Comparison of ENCODE assay signal across 14 cellular contexts in the genomic region with DNA sequence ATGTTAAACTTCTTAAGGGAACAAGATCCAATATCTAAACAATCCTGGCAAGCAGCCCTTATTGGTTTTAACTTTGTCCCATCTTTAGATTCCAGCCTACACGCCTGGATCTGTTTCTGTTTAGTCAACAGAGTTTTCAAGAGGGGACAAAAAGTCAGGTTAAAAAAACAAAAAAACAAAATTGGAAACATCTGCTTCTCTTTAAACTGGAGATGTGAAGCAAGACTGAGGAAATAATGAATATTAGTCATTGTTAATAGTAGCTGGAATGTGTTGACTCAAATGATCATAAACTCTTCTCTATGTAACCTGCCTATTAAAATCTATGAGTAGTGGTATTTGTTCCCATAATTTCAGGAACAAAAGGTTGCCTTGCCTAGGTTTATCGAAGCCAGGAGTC. TPM values are rescaled to one million over a fixed set of nuclear protein-coding genes. Genes with fewer than 3 reads are reported as not detected.
DNase-seq lines count a peak whose midpoint lies in the region; ATAC-seq, FAIRE-seq and TF ChIP-seq lines count a peak whose summit lies in the region.
"Had no signal": no experiment of that assay in that cellular context is flagged by ENCODE, and none has a peak within 500 bp of the region (broad histone marks: within the 10 kb centered on the region; RNA-seq: fewer than 3 reads in every experiment).

No MANE protein-coding gene starts in this region.

- H3K4me1 ChIP-seq in keratinocyte (ENCODE audit: control insufficient read depth, extremely low read depth, insufficient read depth, low read length): peaks cover 14% of the 10 kb centered on the region
- peaks cover 0 to 3% (median 0%) of the 10 kb centered on the region in 3 donors for H3K4me1 ChIP-seq in skeletal muscle tissue (ENCODE audit: control insufficient read depth in 3 of 3, insufficient read depth in 3 of 3, low read length in 3 of 3)
- H3K4me1 ChIP-seq: Caco-2 had no signal

- no peak overlapping the region for H3K4me3 ChIP-seq in keratinocyte (ENCODE audit: control insufficient read depth in 2 of 3, extremely low read depth in 1 of 3, insufficient read depth in 2 of 3, low read depth in 1 of 3, low read length in 3 of 3)
- H3K4me3 ChIP-seq in skeletal muscle tissue (ENCODE audit: low read length in 3 of 3): no peak overlapping the region
- no peak overlapping the region for H3K4me3 ChIP-seq in coronary artery

- H3K27ac ChIP-seq in caudate nucleus (ENCODE audit: low read depth, low read length) (peak overlapping the region; percentile 2), keratinocyte (ENCODE audit: control insufficient read depth, insufficient read depth, low read length) (peak overlapping the region; percentile 64), skeletal muscle tissue (ENCODE audit: low read depth, low read length) (peak overlapping the region; percentile 62), coronary artery (peak overlapping the region in 1 of 2 donors; percentile 37)

- peak; percentile 95 for DNase-seq in HCEC 1CT
- no peak for DNase-seq in caudate nucleus (lab: John Stamatoyannopoulos, UW)
- DNase-seq in keratinocyte (ENCODE audit: low read depth, low spot score): no peak
- DNase-seq in cortex of kidney (lab: John Stamatoyannopoulos, UW): no peak
- DNase-seq in NCI-H2171 (lab: John Stamatoyannopoulos, UW): no peak
- no peak for DNase-seq in coronary artery (ENCODE audit: low spot score)
- DNase-seq: activated gamma-delta T cell treated with Interleukin-2 at 50 U/mL for 16 hours; Caco-2; effector CD8-positive, alpha-beta T cell; NCI-H187 had no signal

- H3K9ac ChIP-seq in keratinocyte (ENCODE audit: control insufficient read depth, extremely low read depth, insufficient read depth, low read length) (no peak overlapping the region), skeletal muscle tissue (ENCODE audit: low read depth in 1 of 3, low read length in 3 of 3) (no peak overlapping the region)

- no peaks in the 10 kb centered on the region for H3K79me2 ChIP-seq in keratinocyte (ENCODE audit: control insufficient read depth, insufficient read depth, low read length)

- H3K9me1 ChIP-seq in keratinocyte (ENCODE audit: control insufficient read depth, extremely low read depth, insufficient read depth, low read length): no peaks in the 10 kb centered on the region

- H3K9me3 ChIP-seq in keratinocyte (ENCODE audit: control insufficient read depth, low read depth, low read length) (no peaks in the 10 kb centered on the region), skeletal muscle tissue (ENCODE audit: control insufficient read depth in 3 of 3, low read length in 3 of 3) (no peaks in the 10 kb centered on the region)
- H3K9me3 ChIP-seq: Caco-2 had no signal

- dilution Hi-C loops in keratinocyte (cut with MboI; ENCODE audit: extremely low pct_ligation_motif_present, low sequenced_read_pairs): no loop called here

- peak overlapping the region; percentile 34 for H3K4me2 ChIP-seq in keratinocyte (ENCODE audit: control insufficient read depth, extremely low read depth, insufficient read depth, low read depth, low read length)

- TF ChIP-seq CTCF in keratinocyte (optimal IDR thresholded peaks at IDR 0.05 in 1 of 3, IDR thresholded peaks at IDR 0.05 in 1 of 3, conservative IDR thresholded peaks at IDR 0.05 in 1 of 3; ENCODE audit: extremely low read depth in 1 of 3, insufficient read depth in 2 of 3, low read length in 3 of 3) (no peak), coronary artery (IDR thresholded peaks at IDR 0.05) (no peak)

- H3K27me3 ChIP-seq in keratinocyte (ENCODE audit: control insufficient read depth, extremely low read depth, insufficient read depth, low read length): no peaks in the 10 kb centered on the region
- no peaks in the 10 kb centered on the region for H3K27me3 ChIP-seq in skeletal muscle tissue (ENCODE audit: control insufficient read depth in 3 of 3, insufficient read depth in 3 of 3, low read length in 3 of 3)

- no peaks in the 10 kb centered on the region for H4K20me1 ChIP-seq in keratinocyte (ENCODE audit: control insufficient read depth, extremely low read depth, insufficient read depth, low read length)

- H2AFZ ChIP-seq in keratinocyte (ENCODE audit: control insufficient read depth, low read length): no peak overlapping the region

- FAIRE-seq in keratinocyte (lab: Jason Lieb, UNC): no peak
- FAIRE-seq: HTR-8/SVneo, RCC 7860 had no signal

- H3K36me3 ChIP-seq in keratinocyte (ENCODE audit: control insufficient read depth in 2 of 2, extremely low read depth in 1 of 2, insufficient read depth in 2 of 2, low read length in 2 of 2): no peaks in the 10 kb centered on the region
- peaks cover 0 to 5% (median 3%) of the 10 kb centered on the region in 3 donors for H3K36me3 ChIP-seq in skeletal muscle tissue (ENCODE audit: control insufficient read depth in 3 of 3, insufficient read depth in 3 of 3, low read length in 3 of 3)

- no peak for ATAC-seq in GM18517 (IDR thresholded peaks at IDR 0.05; ENCODE audit: unreplicated experiment)

RNA-seq across cellular contexts. Expression of a gene that starts 55.0 kb away (rescaled TPM):
- 1.6 to 2.5 TPM (median 1.8 TPM) in 3 replicates for polyA plus RNA-seq in keratinocyte
- polyA plus RNA-seq in keratinocyte (2011; ENCODE audit: low read depth): 0.82 TPM
- 1.1 and 1.4 TPM in 2 replicates for polyA plus RNA-seq in keratinocyte (2011; cell fraction: cytosol; rRNA removed)
- 4.8 and 7.0 TPM in 2 replicates for polyA plus RNA-seq in keratinocyte (2011; cell fraction: nucleus; rRNA removed)
- polyA plus RNA-seq in keratinocyte (2012; ENCODE audit: low replicate concordance): 1.3 and 1.5 TPM in 2 replicates
- polyA minus RNA-seq in keratinocyte: 2.8 to 4.5 TPM (median 4.2 TPM) in 3 replicates
- polyA minus RNA-seq in keratinocyte (2011; cell fraction: cytosol; rRNA and poly(A)+ RNA removed): 2.7 TPM
- polyA minus RNA-seq in keratinocyte (2011; cell fraction: nucleus; rRNA and poly(A)+ RNA removed): 4.3 and 6.7 TPM in 2 replicates
- total RNA-seq in skeletal muscle tissue: 107 TPM
